8 cellular contexts compared by ENCODE assay signal in genomic region chr7:111329367-111330234, GRCh38.
DNase-seq lines count a peak whose midpoint lies in the region; ATAC-seq, FAIRE-seq and TF ChIP-seq lines count a peak whose summit lies in the region.

No MANE protein-coding gene starts in this region.

- POLR2A ChIA-PET in K562 (lab: Yijun Ruan, JAX) = interaction anchor here (0.9 to 1.7 kb wide), 2 partner anchors 13 to 20 kb away, joined by 3 read pairs; no protein-coding TSS in a partner anchor

- H3K4me2 ChIP-seq in K562 (ENCODE audit: insufficient read depth, low read length) (peak overlapping the region; percentile 66), smooth muscle cell (no peak overlapping the region)

- DNase-seq in cardiac muscle cell (ENCODE audit: low read depth in 1 of 2, low spot score in 1 of 2) (peak; percentile 1 to 30), right cardiac atrium (no peak), K562 (ENCODE audit: extremely low read depth in 1 of 4, low spot score in 3 of 4) (peak in 2 of 4 experiments; percentile 41 to 64), smooth muscle cell (lab: John Stamatoyannopoulos, UW; ENCODE audit: unreplicated experiment) (no peak), immature natural killer cell (no peak), 8988T (no peak)

- peaks cover 3% of the 10 kb centered on the region for H3K4me1 ChIP-seq in cardiac muscle cell (ENCODE audit: low read depth)
- H3K4me1 ChIP-seq in right cardiac atrium (ENCODE audit: control insufficient read depth, insufficient read depth, low read length) = no peaks in the 10 kb centered on the region
- peaks cover 0 to 4% of the 10 kb centered on the region in 2 experiments; a peak in 1 of 5 replicates for H3K4me1 ChIP-seq in K562 (replicated peaks in 1 of 2; ENCODE audit: control insufficient read depth in 2 of 2, insufficient read depth in 2 of 2, low read length in 2 of 2)
- no peaks in the 10 kb centered on the region for H3K4me1 ChIP-seq in smooth muscle cell (ENCODE audit: low read depth)

- ATAC-seq in right cardiac atrium (no peak), HG03066 (IDR thresholded peaks at IDR 0.05; ENCODE audit: low read depth, unreplicated experiment) (peak; percentile 75), K562 (peak; percentile 82), GM18520 (IDR thresholded peaks at IDR 0.05; ENCODE audit: unreplicated experiment) (no peak)

- peak; percentile 13 for TF ChIP-seq CTCF in cardiac muscle cell (IDR thresholded peaks at IDR 0.05; ENCODE audit: low read depth, low read length)
- TF ChIP-seq CTCF in K562 (IDR thresholded peaks at IDR 0.05 in 2 of 3, conservative IDR thresholded peaks at IDR 0.05 in 1 of 3; ENCODE audit: insufficient read depth in 2 of 3, low read depth in 1 of 3, low read length in 3 of 3) = peak; percentile 31 to 74 (median 45); a peak in 5 of 6 replicates
- TF ChIP-seq CTCF in smooth muscle cell (IDR thresholded peaks at IDR 0.05; ENCODE audit: borderline replicate concordance, insufficient read depth, poor library complexity, severe bottlenecking) = peak; percentile 10

- no peak overlapping the region for H3K27ac Mint-ChIP-seq in immature natural killer cell

- BruUV-seq in K562 (replicated peaks; lab: Mats Ljungman, UMichigan) = no TSS peak

- H3K27ac ChIP-seq in cardiac muscle cell (no peak overlapping the region), right cardiac atrium (ENCODE audit: low read length) (no peak overlapping the region), K562 (ENCODE audit: extremely low read depth, low read depth, low read length) (peak overlapping the region; percentile 78), smooth muscle cell (ENCODE audit: low read depth) (no peak overlapping the region)

- peak overlapping the region; percentile 89 for H2AFZ ChIP-seq in K562 (ENCODE audit: low read depth, low read length)
- no peak overlapping the region for H2AFZ ChIP-seq in smooth muscle cell (ENCODE audit: low read depth)

- no peak overlapping the region for H3K4me3 Mint-ChIP-seq in immature natural killer cell

- H3K36me3 ChIP-seq in cardiac muscle cell (no peaks in the 10 kb centered on the region), K562 (ENCODE audit: control insufficient read depth, insufficient read depth, low read length) (no peaks in the 10 kb centered on the region), smooth muscle cell (ENCODE audit: low read depth) (no peaks in the 10 kb centered on the region)

- H3K79me2 ChIP-seq in K562 (ENCODE audit: control insufficient read depth, insufficient read depth, low read length) (peaks cover 42% of the 10 kb centered on the region), smooth muscle cell (ENCODE audit: low read depth) (no peaks in the 10 kb centered on the region)

- H3K4me1 Mint-ChIP-seq in immature natural killer cell = no peaks in the 10 kb centered on the region

- TF ChIP-seq EP300 in K562 (IDR thresholded peaks at IDR 0.05; ENCODE audit: low read length) = peak; percentile 33; the same call in 1 of the 2 replicates

- H4K20me1 ChIP-seq in K562 (replicated peaks; ENCODE audit: control insufficient read depth, insufficient read depth, low read length) (no peaks in the 10 kb centered on the region), smooth muscle cell (ENCODE audit: low read depth) (no peaks in the 10 kb centered on the region)

- H3K36me3 Mint-ChIP-seq in immature natural killer cell = no peaks in the 10 kb centered on the region

- FAIRE-seq in K562 (lab: Jason Lieb, UNC) = peak; percentile 79

- intact Hi-C loops in right cardiac atrium (cut with DNase I) (no loop called here), K562 (cut with micrococcal nuclease) (loop anchor here (1.0 to 2.0 kb wide), 7 partner anchors 109 to 406 kb away; partner anchors contain the start of genes IMMP2L and LRRN3)

- no peaks in the 10 kb centered on the region for H3K9me3 ChIP-seq in cardiac muscle cell (ENCODE audit: low read depth)
- H3K9me3 ChIP-seq in right cardiac atrium (ENCODE audit: control insufficient read depth, low read length) = no peaks in the 10 kb centered on the region
- H3K9me3 ChIP-seq in K562 (replicated peaks; ENCODE audit: control insufficient read depth, insufficient read depth, low read depth, low read length) = no peaks in the 10 kb centered on the region
- no peaks in the 10 kb centered on the region for H3K9me3 ChIP-seq in smooth muscle cell (replicated peaks; ENCODE audit: low read depth)

- no peak for TF ChIP-seq POLR2A in K562 (conservative IDR thresholded peaks at IDR 0.05)

- H3K27me3 Mint-ChIP-seq in immature natural killer cell (ENCODE audit: low read depth in 3 of 3) = no peaks in the 10 kb centered on the region

- H3K9me3 Mint-ChIP-seq in immature natural killer cell = peaks cover 0 to 8% (median 4%) of the 10 kb centered on the region in 6 donors

- no peaks in the 10 kb centered on the region for H3K9me1 ChIP-seq in K562 (ENCODE audit: control insufficient read depth, insufficient read depth, low read length)

- H3K27me3 ChIP-seq in cardiac muscle cell (no peaks in the 10 kb centered on the region), right cardiac atrium (ENCODE audit: control insufficient read depth, insufficient read depth) (no peaks in the 10 kb centered on the region), K562 (ENCODE audit: control insufficient read depth in 2 of 2, insufficient read depth in 2 of 2, low read length in 2 of 2) (no peaks in the 10 kb centered on the region), smooth muscle cell (ENCODE audit: low read depth) (no peaks in the 10 kb centered on the region)

- CTCF ChIA-PET in K562 (lab: Yijun Ruan, JAX; ENCODE audit: low intra/inter-chr PET ratio) = interaction anchor here (1.2 to 2.2 kb wide), 4 partner anchors 157 to 406 kb away, joined by 5 to 22 read pairs (median 12); no protein-coding TSS in a partner anchor

- no peaks in the 10 kb centered on the region for H3F3A ChIP-seq in smooth muscle cell (ENCODE audit: low read depth)

- H3K4me3 ChIP-seq in cardiac muscle cell (no peak overlapping the region), right cardiac atrium (ENCODE audit: low read length) (no peak overlapping the region), K562 (peak overlapping the region; percentile 24), smooth muscle cell (no peak overlapping the region)

- in situ Hi-C loops in K562 (cut with MboI) = loop anchor here (10.0 kb wide), 1 partner anchor 405 kb away; no protein-coding TSS in a partner anchor

- peak overlapping the region in 1 of 2 experiments; percentile 61; a peak in 3 of 4 replicates for H3K9ac ChIP-seq in K562 (ENCODE audit: insufficient read depth in 1 of 2, low read depth in 2 of 2, low read length in 2 of 2)
- H3K9ac ChIP-seq in smooth muscle cell (ENCODE audit: low read depth) = no peak overlapping the region

- peak; percentile 83 to 91 for TF ChIP-seq RAD21 in K562 (CRISPR knock-in tag; conservative IDR thresholded peaks at IDR 0.05 in 1 of 2, IDR thresholded peaks at IDR 0.05 in 1 of 2)

- 88% methylated on average over 5 of the region's 5 CpGs for WGBS in right cardiac atrium
- 22% methylated on average over 5 of the region's 5 CpGs for WGBS in K562 (ENCODE audit: insufficient coverage, low coverage, missing lambda C conversion rate)
- 82% methylated on average over 5 of the region's 5 CpGs for WGBS in smooth muscle cell (ENCODE audit: low lambda C conversion rate)

TF ChIP-seq in K562, 482 proteins besides CTCF, POLR2A, EP300 and RAD21 (continues in another document):
- TF ChIP-seq HNRNPUL1 (IDR thresholded peaks at IDR 0.05; ENCODE audit: low read length) = no peak
- no peak for TF ChIP-seq RFX7 (CRISPR knock-in tag; IDR thresholded peaks at IDR 0.05)
- TF ChIP-seq CREBBP (IDR thresholded peaks at IDR 0.05; ENCODE audit: low read depth, low read length) = no peak
- TF ChIP-seq CEBPB (tag; IDR thresholded peaks at IDR 0.05) = no peak
- peak; percentile 9; the same call in 1 of the 2 replicates for TF ChIP-seq LEF1 (IDR thresholded peaks at IDR 0.05)
- TF ChIP-seq L3MBTL2 (IDR thresholded peaks at IDR 0.05) = peak; percentile 70
- peak; percentile 19; the same call in 1 of the 2 replicates for TF ChIP-seq HDGF (IDR thresholded peaks at IDR 0.05)
- no peak for TF ChIP-seq RHOXF2B (CRISPR knock-in tag; conservative IDR thresholded peaks at IDR 0.05)
- no peak for TF ChIP-seq JUND (IDR thresholded peaks at IDR 0.05; ENCODE audit: borderline replicate concordance, low read depth, low read length)
- TF ChIP-seq JUND (tag; IDR thresholded peaks at IDR 0.05; ENCODE audit: borderline replicate concordance, low read depth, low read length) = 0 out of 3 replicates have a peak, but pooled peaks have one; percentile 25
- no peak for TF ChIP-seq KAT7 (CRISPR knock-in tag; IDR thresholded peaks at IDR 0.05; ENCODE audit: borderline replicate concordance)
- TF ChIP-seq PTTG1 (tag; IDR thresholded peaks at IDR 0.05; ENCODE audit: low read depth) = 0 out of 2 replicates have a peak, but pooled peaks have one; percentile 29
- TF ChIP-seq, protein P1, sequence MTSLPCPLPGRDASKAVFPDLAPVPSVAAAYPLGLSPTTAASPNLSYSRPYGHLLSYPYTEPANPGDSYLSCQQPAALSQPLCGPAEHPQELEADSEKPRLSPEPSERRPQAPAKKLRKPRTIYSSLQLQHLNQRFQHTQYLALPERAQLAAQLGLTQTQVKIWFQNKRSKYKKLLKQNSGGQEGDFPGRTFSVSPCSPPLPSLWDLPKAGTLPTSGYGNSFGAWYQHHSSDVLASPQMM (CRISPR knock-in tag; IDR thresholded peaks at IDR 0.05) = no peak
- no peak for TF ChIP-seq ELF2 (CRISPR knock-in tag; IDR thresholded peaks at IDR 0.05)
- no peak for TF ChIP-seq ATF1 (CRISPR knock-in tag; IDR thresholded peaks at IDR 0.05)
- 0 out of 2 replicates have a peak, but pooled peaks have one; percentile 3 for TF ChIP-seq ATF1 (tag; IDR thresholded peaks at IDR 0.05)
- TF ChIP-seq THRAP3 (IDR thresholded peaks at IDR 0.05; ENCODE audit: borderline replicate concordance) = peak; percentile 33; the same call in 1 of the 2 replicates
- 0 out of 2 replicates have a peak, but pooled peaks have one; percentile 8 for TF ChIP-seq ZNF507 (tag; conservative IDR thresholded peaks at IDR 0.05)
- TF ChIP-seq, protein P2, sequence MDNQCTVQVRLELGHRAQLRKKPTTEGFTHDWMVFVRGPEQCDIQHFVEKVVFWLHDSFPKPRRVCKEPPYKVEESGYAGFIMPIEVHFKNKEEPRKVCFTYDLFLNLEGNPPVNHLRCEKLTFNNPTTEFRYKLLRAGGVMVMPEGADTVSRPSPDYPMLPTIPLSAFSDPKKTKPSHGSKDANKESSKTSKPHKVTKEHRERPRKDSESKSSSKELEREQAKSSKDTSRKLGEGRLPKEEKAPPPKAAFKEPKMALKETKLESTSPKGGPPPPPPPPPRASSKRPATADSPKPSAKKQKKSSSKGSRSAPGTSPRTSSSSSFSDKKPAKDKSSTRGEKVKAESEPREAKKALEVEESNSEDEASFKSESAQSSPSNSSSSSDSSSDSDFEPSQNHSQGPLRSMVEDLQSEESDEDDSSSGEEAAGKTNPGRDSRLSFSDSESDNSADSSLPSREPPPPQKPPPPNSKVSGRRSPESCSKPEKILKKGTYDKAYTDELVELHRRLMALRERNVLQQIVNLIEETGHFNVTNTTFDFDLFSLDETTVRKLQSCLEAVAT (IDR thresholded peaks at IDR 0.05) = 0 out of 4 replicates have a peak, but pooled peaks of 1 of the 2 experiments have one; percentile 39
- peak; percentile 89; the same call in 1 of the 2 replicates for TF ChIP-seq SMARCA5 (IDR thresholded peaks at IDR 0.05)

Comparison
In these comparisons a context has a peak if more than half of its experiments do, and no peak if none do; other contexts are left out.
1. DNase-seq: peak in cardiac muscle cell (2 of 2); none in right cardiac atrium (0 of 3), smooth muscle cell (single experiment), immature natural killer cell (0 of 3) and 8988T (single experiment).
2. ATAC-seq: peak in HG03066 (single experiment) and K562 (single experiment); none in right cardiac atrium (0 of 2) and GM18520 (single experiment).
3. Peak in every context shown above with its lines, with median percentiles within 50 percentile points of each other: CTCF ChIP-seq.